ENCODE assay signal across 17 cellular contexts in the genomic region with DNA sequence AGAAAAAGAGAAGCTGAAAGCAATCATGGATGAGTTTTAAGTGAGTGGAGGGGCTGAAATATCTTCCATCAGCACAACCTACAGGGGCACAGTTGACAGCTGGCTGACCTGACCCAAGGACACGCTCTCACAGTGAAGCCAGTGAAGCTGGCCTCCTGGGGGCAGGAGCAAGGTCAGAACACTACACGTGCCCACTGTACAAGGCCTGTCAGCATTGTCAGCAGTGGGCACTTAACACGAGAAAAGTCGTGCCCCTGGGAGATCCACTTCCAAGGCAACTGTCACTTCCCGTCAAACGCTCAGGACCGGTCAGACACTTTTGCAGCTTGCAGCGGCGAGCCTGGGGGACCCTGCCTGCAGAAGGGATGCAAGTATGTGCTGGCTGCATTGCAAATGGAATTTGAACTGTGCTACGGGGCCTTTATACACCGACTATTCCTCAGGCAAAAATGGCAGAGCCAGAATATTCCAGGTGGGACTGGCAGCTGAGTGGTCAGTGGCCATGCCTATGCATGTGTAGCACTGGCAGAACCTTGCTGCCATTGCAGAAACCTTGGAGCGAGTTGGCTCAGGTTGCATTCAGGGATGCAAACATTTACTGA.
DNase-seq lines count a peak whose midpoint lies in the region; ATAC-seq, FAIRE-seq and TF ChIP-seq lines count a peak whose summit lies in the region.
"Had no signal": no experiment of that assay in that cellular context is flagged by ENCODE, and none has a peak within 500 bp of the region (broad histone marks: within the 10 kb centered on the region; RNA-seq: fewer than 3 reads in every experiment).

No MANE protein-coding gene starts in this region.

- intact Hi-C loops in spleen (cut with DNase I; ENCODE audit: low total_unique reads) = no loop called here

- H3K4me2 ChIP-seq in MM.1S (ENCODE audit: low read depth, low read length) = peak overlapping the region; percentile 72

- 66 to 76% (median 68%) methylated on average over 12 of the region's 12 CpGs for WGBS in spleen, 5 donors
- WGBS in gastroesophageal sphincter (ENCODE audit: low coverage in 1 of 2), 2 donors = 66 to 85% methylated on average over 2 to 5 of the region's 12 CpGs

- H3K79me2 ChIP-seq in MM.1S (ENCODE audit: low read length) = peaks cover 86% of the 10 kb centered on the region

- H3K9me2 ChIP-seq in MM.1S (replicated peaks; ENCODE audit: insufficient read depth, low read length) = no peaks in the 10 kb centered on the region

- TF ChIP-seq EP300 in gastroesophageal sphincter (IDR thresholded peaks at IDR 0.05) = no peak

- TF ChIP-seq CTCF in MM.1S (IDR thresholded peaks at IDR 0.05; ENCODE audit: low read length) (no peak), bronchial epithelial cell (IDR thresholded peaks at IDR 0.05; ENCODE audit: insufficient read depth, low read length, severe bottlenecking) (no peak), spleen (IDR thresholded peaks at IDR 0.05 in 8 of 11, conservative IDR thresholded peaks at IDR 0.05 in 3 of 11) (no peak), gastroesophageal sphincter (IDR thresholded peaks at IDR 0.05) (no peak)

- H3K4me3 ChIP-seq in MM.1S (ENCODE audit: low read length) (peak overlapping the region; percentile 18; the same call in 1 of the 2 replicates), bronchial epithelial cell (ENCODE audit: low read depth, low read length) (no peak overlapping the region), spleen (peak overlapping the region in 1 of 8 donors; percentile 44), gastroesophageal sphincter (no peak overlapping the region)
- H3K4me3 ChIP-seq: esophagus squamous epithelium, heart right ventricle had no signal

- H3K9ac ChIP-seq in MM.1S (ENCODE audit: low read length) = peak overlapping the region; percentile 56
- H3K9ac ChIP-seq: parathyroid adenoma had no signal

- H3K36me3 ChIP-seq in MM.1S (replicated peaks; ENCODE audit: insufficient read depth, low read length) (no peaks in the 10 kb centered on the region), bronchial epithelial cell (ENCODE audit: control insufficient read depth, insufficient read depth, low read length) (no peaks in the 10 kb centered on the region), spleen (peaks cover 0 to 1% (median 0%) of the 10 kb centered on the region in 6 donors), gastroesophageal sphincter (no peaks in the 10 kb centered on the region)
- H3K36me3 ChIP-seq: esophagus squamous epithelium, heart right ventricle had no signal

- H3K27me3 ChIP-seq in MM.1S (replicated peaks; ENCODE audit: insufficient read depth, low read length) = no peaks in the 10 kb centered on the region
- peaks cover 2% of the 10 kb centered on the region for H3K27me3 ChIP-seq in bronchial epithelial cell (ENCODE audit: control insufficient read depth, insufficient read depth, low read length)
- H3K27me3 ChIP-seq in spleen (replicated peaks in 1 of 7) = no peaks in the 10 kb centered on the region
- no peaks in the 10 kb centered on the region for H3K27me3 ChIP-seq in gastroesophageal sphincter
- H3K27me3 ChIP-seq: dorsolateral prefrontal cortex, esophagus squamous epithelium, heart right ventricle had no signal

- H3F3A ChIP-seq in MM.1S (ENCODE audit: insufficient read depth, low read length) = peaks cover 43% of the 10 kb centered on the region

- no peak for ATAC-seq in gastroesophageal sphincter

- H3K9me3 ChIP-seq in MM.1S (replicated peaks; ENCODE audit: insufficient read depth, low read length) (no peaks in the 10 kb centered on the region), spleen (no peaks in the 10 kb centered on the region), gastroesophageal sphincter (no peaks in the 10 kb centered on the region)
- H3K9me3 ChIP-seq: esophagus squamous epithelium, heart right ventricle had no signal

- peaks cover 54% of the 10 kb centered on the region for H3K4me1 ChIP-seq in MM.1S (ENCODE audit: low read length)
- H3K4me1 ChIP-seq in spleen = peaks cover 46 to 93% (median 63%) of the 10 kb centered on the region in 6 donors
- H3K4me1 ChIP-seq in gastroesophageal sphincter = peaks cover 0 to 73% (median 2%) of the 10 kb centered on the region in 3 donors

- FAIRE-seq in bronchial epithelial cell (lab: Jason Lieb, UNC) (peak; percentile 36), urothelium cell line (lab: Jason Lieb, UNC) (no peak)
- FAIRE-seq: small intestine had no signal

- H2AFZ ChIP-seq in MM.1S (ENCODE audit: low read length) = no peak overlapping the region
- H2AFZ ChIP-seq: parathyroid adenoma had no signal

- DNase-seq in activated CD8-positive, alpha-beta memory T cell treated with anti-CD3 and anti-CD28 coated beads for 24 hours = peak; percentile 50
- no peak for DNase-seq in activated CD8-positive, alpha-beta memory T cell treated with anti-CD3 and anti-CD28 coated beads, Interleukin-2, amount 50 U/mL, for 4 hours
- DNase-seq in MM.1S (no peak), bronchial epithelial cell (ENCODE audit: low read depth) (no peak), spleen (no peak), urothelium cell line (ENCODE audit: low spot score) (no peak), NCI-H748 (lab: John Stamatoyannopoulos, UW; ENCODE audit: unreplicated experiment) (no peak)
- DNase-seq: activated gamma-delta T cell treated with Interleukin-2 at 50 U/mL for 16 hours, dorsolateral prefrontal cortex, esophagus squamous epithelium, H7, heart right ventricle, islet precursor cell, NCI-H2171, small intestine had no signal

- H3K27ac ChIP-seq in MM.1S (ENCODE audit: low read length) = peak overlapping the region; percentile 76; the same call in 1 of the 2 replicates
- peak overlapping the region; percentile 55 to 85 (median 70) for H3K27ac ChIP-seq in spleen
- H3K27ac ChIP-seq in gastroesophageal sphincter = no peak overlapping the region
- H3K27ac ChIP-seq: parathyroid adenoma had no signal

- H4K20me1 ChIP-seq in MM.1S (ENCODE audit: insufficient read depth, low read length) = no peaks in the 10 kb centered on the region

- TF ChIP-seq POLR2A in spleen (IDR thresholded peaks at IDR 0.05) (no peak), gastroesophageal sphincter (IDR thresholded peaks at IDR 0.05) (no peak)

Comparison
In these comparisons a context has a peak if more than half of its experiments do, and no peak if none do; other contexts are left out.
1. H3K27ac ChIP-seq: peak in MM.1S (single experiment) and spleen (8 of 8); none in gastroesophageal sphincter (0 of 4).